ENCODE assay signal across 35 cellular contexts in the genomic region with DNA sequence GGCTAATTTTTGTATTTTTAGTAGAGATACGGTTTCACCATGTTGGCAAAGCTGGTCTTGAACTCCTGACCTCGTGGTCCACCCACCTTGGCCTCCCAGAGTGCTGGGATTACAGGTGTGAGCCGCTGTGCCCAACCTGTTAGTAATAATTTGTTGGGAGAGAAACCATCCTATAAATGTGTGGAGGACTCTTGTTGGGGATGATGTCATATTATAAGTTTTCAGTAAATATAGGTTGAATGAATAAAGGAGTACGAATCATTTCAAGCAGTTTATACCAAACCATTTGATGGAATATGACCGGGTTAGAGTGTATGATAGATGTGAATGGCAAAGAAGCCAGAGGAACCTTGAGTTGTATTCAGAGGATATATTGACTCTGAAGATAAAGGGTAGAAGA.
"Had no signal": no experiment of that assay in that cellular context is flagged by ENCODE, and none has a peak within 500 bp of the region (broad histone marks: within the 10 kb centered on the region; RNA-seq: fewer than 3 reads in every experiment).

No MANE protein-coding gene starts in this region.

- H3K36me3 ChIP-seq: MG63 had no signal

- H3K27ac ChIP-seq: KMS-11 had no signal

- H3K9ac ChIP-seq: KMS-11 had no signal

- H3K9me3 ChIP-seq: MG63 had no signal

- H3K27me3 ChIP-seq: MG63 had no signal

- H3K4me2 ChIP-seq: KMS-11 had no signal

- H3K4me3 ChIP-seq: MG63 had no signal

- DNase-seq: Karpas-422, Kasumi-1, MG63, MM.1S, MV-4-11, NCI-H1048, NCI-H1092, NCI-H1092 treated with DMSO at 0.1 percent for 48 hours, NCI-H1105, NCI-H1105 treated with DMSO at 0.1 percent for 48 hours, NCI-H1417, NCI-H1436, NCI-H1436 treated with DMSO at 0.1 percent for 48 hours, NCI-H146, NCI-H1694, NCI-H1694 treated with DMSO at 0.1 percent for 48 hours, NCI-H187, NCI-H187 treated with DMSO at 0.1 percent for 48 hours, NCI-H1930, NCI-H2029, NCI-H2029 treated with DMSO at 0.1 percent for 48 hours, NCI-H2081, NCI-H2081 treated with DMSO at 0.1 percent for 48 hours, NCI-H2107, NCI-H2171, NCI-H2171 treated with DMSO at 0.1 percent for 48 hours, NCI-H2227 treated with DMSO at 0.1 percent for 48 hours, NCI-H226, NCI-H345, NCI-H446, NCI-H446 treated with DMSO at 0.1 percent for 48 hours, NCI-H510A, NCI-H510A treated with DMSO at 0.1 percent for 48 hours, NCI-H524 had no signal
